ENCODE assay signal across 22 cellular contexts in the genomic region with DNA sequence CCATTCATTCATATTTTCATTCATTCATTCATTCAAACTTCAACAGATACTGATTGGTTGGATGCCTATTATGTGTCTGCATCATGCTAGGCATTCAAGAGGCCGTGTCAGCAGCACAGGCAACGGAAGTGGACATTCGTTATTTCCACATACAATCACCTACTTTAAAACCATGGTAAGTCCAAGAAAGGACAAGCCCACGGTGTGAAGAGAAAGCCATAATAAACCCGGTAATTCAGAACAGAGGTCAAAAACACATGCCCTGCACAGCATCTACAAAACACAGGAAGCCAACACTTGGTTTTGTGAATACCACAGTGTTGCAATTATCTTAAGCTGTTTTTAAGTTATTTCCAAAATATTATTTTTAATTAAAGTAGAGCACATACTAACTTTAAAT.
DNase-seq lines count a peak whose midpoint lies in the region; ATAC-seq and TF ChIP-seq lines count a peak whose summit lies in the region.
"Had no signal": no experiment of that assay in that cellular context is flagged by ENCODE, and none has a peak within 500 bp of the region (broad histone marks: within the 10 kb centered on the region; RNA-seq: fewer than 3 reads in every experiment).

No MANE protein-coding gene starts in this region.

- no peaks in the 10 kb centered on the region for H3K36me3 Mint-ChIP-seq in immature natural killer cell
- H3K36me3 Mint-ChIP-seq in natural killer cell treated with Interleukin-12 subunit alpha and Interleukin-12 subunit beta and Interleukin-15 and Interleukin-18, amount 100 ng/mL, for 72 hours, result no peaks in the 10 kb centered on the region
- H3K36me3 Mint-ChIP-seq: CD14-positive monocyte; CD4-positive, alpha-beta memory T cell; CD4-positive, CD25-positive, alpha-beta regulatory T cell; CD8-positive, alpha-beta memory T cell had no signal

- intact Hi-C loops in left ventricle myocardium inferior (cut with micrococcal nuclease), result no loop called here

- H3K4me3 ChIP-seq in left ventricle myocardium inferior, result no peak overlapping the region
- H3K4me3 ChIP-seq: BLaER1 had no signal

- TF ChIP-seq CTCF in left ventricle myocardium inferior (IDR thresholded peaks at IDR 0.05; ENCODE audit: borderline replicate concordance), result no peak

- H3K36me3 ChIP-seq in left ventricle myocardium inferior, result no peaks in the 10 kb centered on the region
- H3K36me3 ChIP-seq: BE2C had no signal

- H3K27ac Mint-ChIP-seq in immature natural killer cell, result peak overlapping the region; percentile 78 to 94 (median 88)
- peak overlapping the region in 1 of 2 donors; percentile 5 for H3K27ac Mint-ChIP-seq in natural killer cell treated with Interleukin-12 subunit alpha and Interleukin-12 subunit beta and Interleukin-15 and Interleukin-18, amount 100 ng/mL, for 72 hours
- H3K27ac Mint-ChIP-seq: CD4-positive, alpha-beta memory T cell; CD4-positive, CD25-positive, alpha-beta regulatory T cell; CD8-positive, alpha-beta memory T cell had no signal

- H3K27me3 ChIP-seq in left ventricle myocardium inferior (ENCODE audit: low read depth), result no peaks in the 10 kb centered on the region
- H3K27me3 ChIP-seq: BE2C, BLaER1 had no signal

- peak overlapping the region; percentile 33 to 84 (median 60) for H3K4me3 Mint-ChIP-seq in immature natural killer cell
- H3K4me3 Mint-ChIP-seq in natural killer cell treated with Interleukin-12 subunit alpha and Interleukin-12 subunit beta and Interleukin-15 and Interleukin-18, amount 100 ng/mL, for 72 hours, result peak overlapping the region; percentile 8
- H3K4me3 Mint-ChIP-seq: CD14-positive monocyte; CD4-positive, alpha-beta memory T cell; CD4-positive, CD25-positive, alpha-beta regulatory T cell; CD8-positive, alpha-beta memory T cell had no signal

- peaks cover 0 to 1% (median 0%) of the 10 kb centered on the region in 6 donors for H3K9me3 Mint-ChIP-seq in immature natural killer cell
- H3K9me3 Mint-ChIP-seq in natural killer cell treated with Interleukin-12 subunit alpha and Interleukin-12 subunit beta and Interleukin-15 and Interleukin-18, amount 100 ng/mL, for 72 hours, result no peaks in the 10 kb centered on the region

- DNase-seq in immature natural killer cell (peak; percentile 36 to 59 (median 53)), GDM1 (lab: John Stamatoyannopoulos, UW) (no peak), left ventricle myocardium inferior (no peak)
- no peak for DNase-seq in natural killer cell treated with Interleukin-12 subunit alpha and Interleukin-12 subunit beta and Interleukin-15 and Interleukin-18, amount 100 ng/mL, for 72 hours (ENCODE audit: low spot score)
- DNase-seq: 8988T; ACHN; BE2C; C1 segment of cervical spinal cord; CD4-positive, alpha-beta memory T cell; CD4-positive, CD25-positive, alpha-beta regulatory T cell; CD8-positive, alpha-beta memory T cell; COR-L47; DMS 273 treated with DMSO at 0.1 percent for 48 hours; DMS153; DMS53; DMS79; DND-41; EL; GF-D8 had no signal

- H3K27ac ChIP-seq in left ventricle myocardium inferior (replicated peaks), result no peak overlapping the region
- H3K27ac ChIP-seq: BLaER1 had no signal

- H3K27me3 Mint-ChIP-seq in immature natural killer cell (ENCODE audit: low read depth in 3 of 3), result peaks cover 4 to 10% (median 4%) of the 10 kb centered on the region in 3 donors
- H3K27me3 Mint-ChIP-seq in natural killer cell treated with Interleukin-12 subunit alpha and Interleukin-12 subunit beta and Interleukin-15 and Interleukin-18, amount 100 ng/mL, for 72 hours, result peaks cover 0 to 2% of the 10 kb centered on the region in 2 donors
- H3K27me3 Mint-ChIP-seq: CD4-positive, CD25-positive, alpha-beta regulatory T cell had no signal

- H3K4me1 ChIP-seq in left ventricle myocardium inferior, result peaks cover 46% of the 10 kb centered on the region
- H3K4me1 ChIP-seq: BE2C had no signal

- no peaks in the 10 kb centered on the region for H3K9me3 ChIP-seq in left ventricle myocardium inferior (replicated peaks)
- H3K9me3 ChIP-seq: BE2C, BLaER1 had no signal

- ATAC-seq in natural killer cell treated with Interleukin-12 subunit alpha and Interleukin-12 subunit beta and Interleukin-15 and Interleukin-18, amount 100 ng/mL, for 72 hours, result peak; percentile 57 to 70

- peaks cover 91% of the 10 kb centered on the region in 2 donors for H3K4me1 Mint-ChIP-seq in immature natural killer cell
- peaks cover 29 to 61% of the 10 kb centered on the region in 2 donors for H3K4me1 Mint-ChIP-seq in natural killer cell treated with Interleukin-12 subunit alpha and Interleukin-12 subunit beta and Interleukin-15 and Interleukin-18, amount 100 ng/mL, for 72 hours (ENCODE audit: low read depth in 2 of 2)
- H3K4me1 Mint-ChIP-seq: CD14-positive monocyte; CD4-positive, alpha-beta memory T cell; CD8-positive, alpha-beta memory T cell had no signal

TF ChIP-seq in PFSK-1, 5 proteins besides CTCF, POLR2A, EP300 and RAD21:
- no peak for TF ChIP-seq TAF1 (IDR thresholded peaks at IDR 0.05; ENCODE audit: borderline replicate concordance, insufficient read depth, low read length)
- TF ChIP-seq SIN3A (IDR thresholded peaks at IDR 0.05; ENCODE audit: borderline replicate concordance, insufficient read depth, low read length), result peak; percentile 56; the same call in 1 of the 2 replicates
- TF ChIP-seq, protein P1, sequence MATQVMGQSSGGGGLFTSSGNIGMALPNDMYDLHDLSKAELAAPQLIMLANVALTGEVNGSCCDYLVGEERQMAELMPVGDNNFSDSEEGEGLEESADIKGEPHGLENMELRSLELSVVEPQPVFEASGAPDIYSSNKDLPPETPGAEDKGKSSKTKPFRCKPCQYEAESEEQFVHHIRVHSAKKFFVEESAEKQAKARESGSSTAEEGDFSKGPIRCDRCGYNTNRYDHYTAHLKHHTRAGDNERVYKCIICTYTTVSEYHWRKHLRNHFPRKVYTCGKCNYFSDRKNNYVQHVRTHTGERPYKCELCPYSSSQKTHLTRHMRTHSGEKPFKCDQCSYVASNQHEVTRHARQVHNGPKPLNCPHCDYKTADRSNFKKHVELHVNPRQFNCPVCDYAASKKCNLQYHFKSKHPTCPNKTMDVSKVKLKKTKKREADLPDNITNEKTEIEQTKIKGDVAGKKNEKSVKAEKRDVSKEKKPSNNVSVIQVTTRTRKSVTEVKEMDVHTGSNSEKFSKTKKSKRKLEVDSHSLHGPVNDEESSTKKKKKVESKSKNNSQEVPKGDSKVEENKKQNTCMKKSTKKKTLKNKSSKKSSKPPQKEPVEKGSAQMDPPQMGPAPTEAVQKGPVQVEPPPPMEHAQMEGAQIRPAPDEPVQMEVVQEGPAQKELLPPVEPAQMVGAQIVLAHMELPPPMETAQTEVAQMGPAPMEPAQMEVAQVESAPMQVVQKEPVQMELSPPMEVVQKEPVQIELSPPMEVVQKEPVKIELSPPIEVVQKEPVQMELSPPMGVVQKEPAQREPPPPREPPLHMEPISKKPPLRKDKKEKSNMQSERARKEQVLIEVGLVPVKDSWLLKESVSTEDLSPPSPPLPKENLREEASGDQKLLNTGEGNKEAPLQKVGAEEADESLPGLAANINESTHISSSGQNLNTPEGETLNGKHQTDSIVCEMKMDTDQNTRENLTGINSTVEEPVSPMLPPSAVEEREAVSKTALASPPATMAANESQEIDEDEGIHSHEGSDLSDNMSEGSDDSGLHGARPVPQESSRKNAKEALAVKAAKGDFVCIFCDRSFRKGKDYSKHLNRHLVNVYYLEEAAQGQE (IDR thresholded peaks at IDR 0.05; ENCODE audit: insufficient read depth in 1 of 2, low read depth in 2 of 2, low read length in 2 of 2), result no peak; a peak in 1 of 4 replicates
- TF ChIP-seq POLR2AphosphoS5 (IDR thresholded peaks at IDR 0.05; ENCODE audit: low read depth, low read length), result no peak; the same call in 1 of the 2 replicates
- TF ChIP-seq FOXP2 (optimal IDR thresholded peaks at IDR 0.05; ENCODE audit: borderline replicate concordance, extremely low read depth, extremely low read length, insufficient read depth), result no peak

Comparison
In these comparisons a context has a peak if more than half of its experiments do, and no peak if none do; other contexts are left out.
1. DNase-seq: peak in immature natural killer cell (3 of 3); none in natural killer cell treated with Interleukin-12 subunit alpha and Interleukin-12 subunit beta and Interleukin-15 and Interleukin-18, amount 100 ng/mL, for 72 hours (single experiment), GDM1 (single experiment) and left ventricle myocardium inferior (single experiment).